ENCODE assay signal across 19 cellular contexts in the genomic region with DNA sequence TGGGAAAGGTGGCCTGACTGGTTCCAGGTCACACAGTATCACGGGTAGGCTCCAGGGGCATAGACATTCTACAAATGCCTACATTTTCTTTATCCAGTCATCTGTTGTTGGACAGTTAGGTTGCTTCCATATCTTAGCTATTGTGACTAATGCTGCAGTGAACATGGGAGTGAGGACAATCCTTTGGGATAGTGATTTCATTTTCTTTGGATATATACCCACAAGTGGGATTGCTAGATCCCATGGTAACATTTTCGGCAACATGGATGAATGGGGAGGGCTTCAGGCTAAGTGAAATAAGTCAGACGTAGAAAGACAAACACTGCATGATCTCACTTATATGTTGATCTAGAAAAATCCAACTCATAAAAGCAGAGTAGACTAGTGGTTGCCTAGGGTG.
DNase-seq lines count a peak whose midpoint lies in the region; ATAC-seq, FAIRE-seq and TF ChIP-seq lines count a peak whose summit lies in the region.
"Had no signal": no experiment of that assay in that cellular context is flagged by ENCODE, and none has a peak within 500 bp of the region (broad histone marks: within the 10 kb centered on the region; RNA-seq: fewer than 3 reads in every experiment).

No MANE protein-coding gene starts in this region.

- DNase-seq in astrocyte (ENCODE audit: low read depth) (no peak), fibroblast of the aortic adventitia (ENCODE audit: low read depth) (peak; percentile 57), neural progenitor cell (ENCODE audit: low spot score) (no peak), stromal cell of bone marrow (ENCODE audit: low read depth) (peak; percentile 60), heart left ventricle (no peak), COLO829 (ENCODE audit: low spot score) (no peak)
- DNase-seq: BE2C; CD4-positive, alpha-beta memory T cell; EL had no signal

- 70 to 76% (median 74%) methylated on average over 3 of the region's 3 CpGs for WGBS in heart left ventricle, 4 donors

- no peak overlapping the region for H3K4me2 ChIP-seq in astrocyte (ENCODE audit: low read length)
- H3K4me2 ChIP-seq in neural progenitor cell: no peak overlapping the region

- TF ChIP-seq CTCF in astrocyte (IDR thresholded peaks at IDR 0.05; ENCODE audit: insufficient read depth, low read depth, low read length): no peak
- TF ChIP-seq CTCF in fibroblast of the aortic adventitia (IDR thresholded peaks at IDR 0.05; ENCODE audit: insufficient read depth, low read length): no peak
- no peak for TF ChIP-seq CTCF in neural progenitor cell (IDR thresholded peaks at IDR 0.05)
- no peak for TF ChIP-seq CTCF in heart left ventricle (IDR thresholded peaks at IDR 0.05)

- H3K27ac ChIP-seq in astrocyte (ENCODE audit: low read depth, low read length) (peak overlapping the region; percentile 23), neural progenitor cell (no peak overlapping the region), heart left ventricle (no peak overlapping the region)
- H3K27ac ChIP-seq: C4-2B, HL-60 had no signal

- H3K9me3 Mint-ChIP-seq in astrocyte (ENCODE audit: unreplicated experiment): no peaks in the 10 kb centered on the region
- H3K9me3 Mint-ChIP-seq in neural progenitor cell: no peaks in the 10 kb centered on the region
- H3K9me3 Mint-ChIP-seq: HFFc6 had no signal

- peaks cover 40% of the 10 kb centered on the region for H3K79me2 ChIP-seq in astrocyte (ENCODE audit: insufficient read depth, low read length)
- no peaks in the 10 kb centered on the region for H3K79me2 ChIP-seq in neural progenitor cell (ENCODE audit: low read depth)

- peaks cover 47% of the 10 kb centered on the region for H3K4me1 ChIP-seq in astrocyte (ENCODE audit: insufficient read depth, low read length)
- H3K4me1 ChIP-seq in neural progenitor cell: peaks cover 32% of the 10 kb centered on the region
- peaks cover 0 to 17% (median 0%) of the 10 kb centered on the region in 12 donors for H3K4me1 ChIP-seq in heart left ventricle
- H3K4me1 ChIP-seq: BE2C had no signal

- FAIRE-seq in astrocyte (lab: Jason Lieb, UNC): peak; percentile 43
- FAIRE-seq: A204.1, D721Med, G401.6, GM12892 had no signal

- intact Hi-C loops in heart left ventricle (cut with DNase I): loop anchor here in 8 of 10 donors (1.0 to 10.0 kb wide), 6 partner anchors 198 to 948 kb away; no protein-coding TSS in a partner anchor

- H3K36me3 ChIP-seq in astrocyte (ENCODE audit: insufficient read depth, low read length) (no peaks in the 10 kb centered on the region), neural progenitor cell (no peaks in the 10 kb centered on the region), heart left ventricle (no peaks in the 10 kb centered on the region)
- H3K36me3 ChIP-seq: BE2C had no signal

- H3F3A ChIP-seq in neural progenitor cell (ENCODE audit: low read depth): peaks cover 29% of the 10 kb centered on the region

- H3K4me3 ChIP-seq in astrocyte (ENCODE audit: insufficient read depth, low read depth, low read length) (no peak overlapping the region), fibroblast of the aortic adventitia (ENCODE audit: low read depth, low read length) (no peak overlapping the region), neural progenitor cell (no peak overlapping the region), heart left ventricle (no peak overlapping the region)

- H3K27me3 Mint-ChIP-seq in astrocyte (ENCODE audit: low read depth, unreplicated experiment) (no peaks in the 10 kb centered on the region), neural progenitor cell (ENCODE audit: insufficient read depth, low read depth) (peaks cover 9% of the 10 kb centered on the region)
- H3K27me3 Mint-ChIP-seq: CD4-positive, alpha-beta memory T cell; IgD-negative memory B cell had no signal

- peaks cover 45% of the 10 kb centered on the region for H3K4me1 Mint-ChIP-seq in astrocyte (ENCODE audit: low read depth, unreplicated experiment)
- H3K4me1 Mint-ChIP-seq in neural progenitor cell: peaks cover 39% of the 10 kb centered on the region
- H3K4me1 Mint-ChIP-seq: CD4-positive, alpha-beta memory T cell had no signal

- H3K27me3 ChIP-seq in astrocyte (ENCODE audit: insufficient read depth, low read length): no peaks in the 10 kb centered on the region
- H3K27me3 ChIP-seq in neural progenitor cell: no peaks in the 10 kb centered on the region
- H3K27me3 ChIP-seq in heart left ventricle: peaks cover 0 to 9% (median 0%) of the 10 kb centered on the region in 9 donors
- H3K27me3 ChIP-seq: BE2C had no signal

- no peak overlapping the region for H3K4me3 Mint-ChIP-seq in astrocyte (ENCODE audit: unreplicated experiment)
- H3K4me3 Mint-ChIP-seq in neural progenitor cell: no peak overlapping the region
- H3K4me3 Mint-ChIP-seq: CD4-positive, alpha-beta memory T cell; HFFc6; IgD-negative memory B cell had no signal

- no peaks in the 10 kb centered on the region for H3K9me3 ChIP-seq in astrocyte (ENCODE audit: insufficient read depth, low read depth, low read length)
- no peaks in the 10 kb centered on the region for H3K9me3 ChIP-seq in neural progenitor cell (ENCODE audit: low read depth)
- no peaks in the 10 kb centered on the region for H3K9me3 ChIP-seq in heart left ventricle

- H3K9ac ChIP-seq in astrocyte (ENCODE audit: low read length) (no peak overlapping the region), neural progenitor cell (no peak overlapping the region)

- H2AFZ ChIP-seq in astrocyte (ENCODE audit: low read depth, low read length): no peak overlapping the region
- peak overlapping the region; percentile 12 for H2AFZ ChIP-seq in neural progenitor cell (replicated peaks)

- peaks cover 9% of the 10 kb centered on the region for H3K36me3 Mint-ChIP-seq in astrocyte (ENCODE audit: low read depth, unreplicated experiment)
- no peaks in the 10 kb centered on the region for H3K36me3 Mint-ChIP-seq in neural progenitor cell
- H3K36me3 Mint-ChIP-seq: CD4-positive, alpha-beta memory T cell; IgD-negative memory B cell had no signal

- TF ChIP-seq POLR2A in heart left ventricle (IDR thresholded peaks at IDR 0.05): no peak

- H4K20me1 ChIP-seq in astrocyte (ENCODE audit: insufficient read depth, low read length) (no peaks in the 10 kb centered on the region), neural progenitor cell (ENCODE audit: low read depth) (no peaks in the 10 kb centered on the region)

- no peak for ATAC-seq in heart left ventricle
- no peak for ATAC-seq in HG03354 (IDR thresholded peaks at IDR 0.05; ENCODE audit: poor library complexity, severe bottlenecking, unreplicated experiment)
- no peak for ATAC-seq in GM21526 (IDR thresholded peaks at IDR 0.05; ENCODE audit: low FRiP score, unreplicated experiment)

- no peak overlapping the region for H3K27ac Mint-ChIP-seq in astrocyte (ENCODE audit: unreplicated experiment)
- H3K27ac Mint-ChIP-seq in neural progenitor cell: no peak overlapping the region
- H3K27ac Mint-ChIP-seq: CD4-positive, alpha-beta memory T cell; IgD-negative memory B cell had no signal

Comparison
In these comparisons a context has a peak if more than half of its experiments do, and no peak if none do; other contexts are left out.
1. DNase-seq: peak in fibroblast of the aortic adventitia (single experiment) and stromal cell of bone marrow (single experiment); none in astrocyte (single experiment), neural progenitor cell (single experiment), heart left ventricle (0 of 5) and COLO829 (single experiment).